Comparison of ENCODE assay signal across 11 cellular contexts in the genomic region with DNA sequence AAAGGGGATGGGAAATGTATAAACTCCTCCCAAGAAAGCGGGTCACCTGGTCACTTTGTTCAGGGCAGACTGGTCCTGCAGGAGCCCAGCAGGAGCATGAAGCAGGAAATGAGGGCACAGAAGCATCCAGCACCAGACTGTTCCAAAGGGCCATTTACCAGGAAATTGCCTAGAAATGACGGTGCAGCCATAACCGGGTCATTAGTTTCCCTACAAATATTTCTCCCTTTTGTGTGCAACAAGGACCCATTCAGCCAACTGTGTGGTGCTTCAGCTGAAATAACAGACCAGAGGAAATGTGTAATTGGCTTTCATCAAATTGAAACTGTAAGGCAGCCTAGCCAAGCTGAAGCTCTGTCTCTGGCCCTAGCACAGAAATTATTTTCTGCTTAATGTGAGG. TPM values are rescaled to one million over a fixed set of nuclear protein-coding genes. Genes with fewer than 3 reads are reported as not detected.
DNase-seq lines count a peak whose midpoint lies in the region; ATAC-seq and TF ChIP-seq lines count a peak whose summit lies in the region.
"Had no signal": no experiment of that assay in that cellular context is flagged by ENCODE, and none has a peak within 500 bp of the region (broad histone marks: within the 10 kb centered on the region; RNA-seq: fewer than 3 reads in every experiment).

No MANE protein-coding gene starts in this region.

- TF ChIP-seq RAD21 in HCT116 (IDR thresholded peaks at IDR 0.05; ENCODE audit: low read depth), result no peak

- CTCF ChIA-PET in A673 (lab: Charles Lee), result no interaction called here
- CTCF ChIA-PET in HCT116 (lab: Charles Lee), result interaction anchor here (1.7 to 2.0 kb wide), 2 partner anchors 19 to 90 kb away, joined by 4 to 6 read pairs; no protein-coding TSS in a partner anchor
- CTCF ChIA-PET in mammary epithelial cell (lab: Charles Lee; ENCODE audit: low non-redundant PET), result no interaction called here
- CTCF ChIA-PET in activated naive CD4-positive, alpha-beta T cell treated with anti-CD3 and anti-CD28 coated beads, Interleukin-2, amount 10 ng/mL, durations not matched to agents 7 days and 5 days (lab: Charles Lee), result interaction anchor here (4.8 kb wide), 1 partner anchor 77 kb away, joined by 78 read pairs; no protein-coding TSS in a partner anchor

- ATAC-seq in HCT116 (no peak), lung (ENCODE audit: insufficient read depth, low FRiP score) (no peak), HG02870 (IDR thresholded peaks at IDR 0.05; ENCODE audit: unreplicated experiment) (no peak)

- no peaks in the 10 kb centered on the region for H3K9me3 Mint-ChIP-seq in activated naive CD4-positive, alpha-beta T cell treated with anti-CD3 and anti-CD28 coated beads, Interleukin-2, amount 10 ng/mL, durations not matched to agents 7 days and 5 days
- H3K9me3 Mint-ChIP-seq: dendritic cell treated with granulocyte-macrophage colony-stimulating factor and Interleukin-4, amounts not matched to agents 40 ng/mL and 50 ng/mL, for 4 days; mesothelial cell of epicardium had no signal

- DNase-seq in A673 (ENCODE audit: low spot score) (peak; percentile 43), HCT116 (ENCODE audit: low read depth, low spot score) (no peak), mammary epithelial cell (peak; percentile 38), lung (ENCODE audit: low spot score) (peak; percentile 22), NCI-H1048 (lab: John Stamatoyannopoulos, UW) (no peak)
- no peak for DNase-seq in activated naive CD4-positive, alpha-beta T cell treated with anti-CD3 and anti-CD28 coated beads, Interleukin-2, amount 10 ng/mL, durations not matched to agents 7 days and 5 days
- no peak for DNase-seq in stimulated activated CD4-positive, alpha-beta T cell treated with anti-CD3 and anti-CD28 coated beads, Interleukin-2, amount 100 ng/mL, for 24 hours

- dilution Hi-C loops in mammary epithelial cell (cut with HindIII; ENCODE audit: low sequenced_read_pairs), result loop anchor here (10.0 kb wide), 1 partner anchor 226 kb away; a partner anchor contains a TSS

- H4K20me1 ChIP-seq in HCT116 (ENCODE audit: insufficient read depth) (no peaks in the 10 kb centered on the region), mammary epithelial cell (ENCODE audit: insufficient read depth, low read length) (no peaks in the 10 kb centered on the region)
- H4K20me1 ChIP-seq: BLaER1 treated with 17β-estradiol and CSF1 and Interleukin-3, amounts not matched to agents 10 nM and 100 nM had no signal

- RAD21 ChIA-PET in HCT116 (lab: Charles Lee; ENCODE audit: low non-redundant PET in 1 of 2, low total read pairs in 2 of 2, uncharacterized antibody in 2 of 2, unreplicated experiment in 2 of 2), result no interaction called here

- intact Hi-C loops in A673 (cut with micrococcal nuclease; ENCODE audit: unreplicated experiment) (no loop called here), HCT116 (cut with micrococcal nuclease) (no loop called here), mammary epithelial cell (cut with micrococcal nuclease) (no loop called here)

- POLR2A ChIA-PET in A673 (lab: Charles Lee; ENCODE audit: low non-redundant PET), result interaction anchor here (0.6 kb wide), 1 partner anchor 323 kb away, joined by 4 read pairs; no protein-coding TSS in a partner anchor
- POLR2A ChIA-PET in HCT116 (lab: Charles Lee), result no interaction called here

- no peaks in the 10 kb centered on the region for H3K9me2 ChIP-seq in HCT116 (ENCODE audit: insufficient read depth)

- H3K79me2 ChIP-seq in HCT116 (ENCODE audit: insufficient read depth, low read length) (no peaks in the 10 kb centered on the region), mammary epithelial cell (ENCODE audit: insufficient read depth, low read length) (no peaks in the 10 kb centered on the region)

- no peak overlapping the region for H3K4me3 Mint-ChIP-seq in activated naive CD4-positive, alpha-beta T cell treated with anti-CD3 and anti-CD28 coated beads, Interleukin-2, amount 10 ng/mL, durations not matched to agents 7 days and 5 days
- H3K4me3 Mint-ChIP-seq: dendritic cell treated with granulocyte-macrophage colony-stimulating factor and Interleukin-4, amounts not matched to agents 40 ng/mL and 50 ng/mL, for 4 days; mesothelial cell of epicardium had no signal

- H3K9me3 ChIP-seq in A673 (ENCODE audit: low read depth, low read length, poor library complexity, severe bottlenecking) (no peaks in the 10 kb centered on the region), HCT116 (ENCODE audit: control insufficient read depth in 1 of 2, insufficient read depth in 1 of 2, low read depth in 1 of 2, low read length in 2 of 2) (no peaks in the 10 kb centered on the region), mammary epithelial cell (replicated peaks; ENCODE audit: insufficient read depth, low read length) (no peaks in the 10 kb centered on the region), lung (ENCODE audit: control insufficient read depth in 2 of 2, insufficient read depth in 1 of 2, low read length in 1 of 2) (no peaks in the 10 kb centered on the region)
- H3K9me3 ChIP-seq: BLaER1 treated with 17β-estradiol and CSF1 and Interleukin-3, amounts not matched to agents 10 nM and 100 nM had no signal

- peak overlapping the region; percentile 42 for H3K27ac ChIP-seq in A673 (ENCODE audit: low read depth, low read length, poor library complexity, severe bottlenecking)
- H3K27ac ChIP-seq in HCT116 (ENCODE audit: low read depth, low read length), result no peak overlapping the region
- no peak overlapping the region for H3K27ac ChIP-seq in mammary epithelial cell (ENCODE audit: insufficient read depth, low read depth, low read length)
- H3K27ac ChIP-seq in lung (ENCODE audit: low read depth in 1 of 2, low read length in 1 of 2), result no peak overlapping the region
- H3K27ac ChIP-seq: BLaER1 treated with 17β-estradiol and CSF1 and Interleukin-3, amounts not matched to agents 10 nM and 100 nM had no signal

- H3K4me2 ChIP-seq in HCT116 (ENCODE audit: low read length) (no peak overlapping the region), mammary epithelial cell (ENCODE audit: insufficient read depth, low read depth, low read length) (no peak overlapping the region)

- in situ Hi-C loops in mammary epithelial cell (cut with MboI; ENCODE audit: low sequenced_read_pairs in 2 of 2), result no loop called here

- H3K36me3 ChIP-seq in A673 (ENCODE audit: insufficient read depth, low read length, poor library complexity, severe bottlenecking) (no peaks in the 10 kb centered on the region), HCT116 (ENCODE audit: control insufficient read depth in 1 of 2, insufficient read depth in 2 of 2, low read length in 2 of 2) (no peaks in the 10 kb centered on the region), mammary epithelial cell (ENCODE audit: insufficient read depth, low read length) (no peaks in the 10 kb centered on the region), lung (ENCODE audit: control insufficient read depth in 2 of 2, insufficient read depth in 2 of 2, low read length in 2 of 2) (no peaks in the 10 kb centered on the region)
- H3K36me3 ChIP-seq: BLaER1 treated with 17β-estradiol and CSF1 and Interleukin-3, amounts not matched to agents 10 nM and 100 nM had no signal

- BruUV-seq in A673 (replicated peaks; lab: Mats Ljungman, UMichigan) (no TSS peak), HCT116 (replicated peaks; lab: Mats Ljungman, UMichigan) (no TSS peak), mammary epithelial cell (replicated peaks; lab: Mats Ljungman, UMichigan) (no TSS peak)

- no peak overlapping the region for H3K27ac Mint-ChIP-seq in activated naive CD4-positive, alpha-beta T cell treated with anti-CD3 and anti-CD28 coated beads, Interleukin-2, amount 10 ng/mL, durations not matched to agents 7 days and 5 days
- H3K27ac Mint-ChIP-seq: dendritic cell treated with granulocyte-macrophage colony-stimulating factor and Interleukin-4, amounts not matched to agents 40 ng/mL and 50 ng/mL, for 4 days; mesothelial cell of epicardium had no signal

- peak overlapping the region; percentile 39 for H2AFZ ChIP-seq in HCT116 (ENCODE audit: low read depth, low read length, poor library complexity, severe bottlenecking)
- peak overlapping the region; percentile 69 for H2AFZ ChIP-seq in mammary epithelial cell (ENCODE audit: low read depth, low read length)

- H3K9ac ChIP-seq in HCT116 (ENCODE audit: low read length) (no peak overlapping the region), mammary epithelial cell (ENCODE audit: insufficient read depth, low read length) (no peak overlapping the region)
- H3K9ac ChIP-seq: BLaER1 treated with 17β-estradiol and CSF1 and Interleukin-3, amounts not matched to agents 10 nM and 100 nM had no signal

- peaks cover 6% of the 10 kb centered on the region for H3K4me1 ChIP-seq in A673 (ENCODE audit: insufficient read depth, low read length, poor library complexity, severe bottlenecking)
- H3K4me1 ChIP-seq in HCT116 (ENCODE audit: control insufficient read depth in 1 of 2, insufficient read depth in 2 of 2, low read length in 2 of 2), result peaks cover 6 to 25% of the 10 kb centered on the region in 2 experiments; a peak in 3 of 4 replicates
- H3K4me1 ChIP-seq in mammary epithelial cell (ENCODE audit: insufficient read depth, low read length), result peaks cover 17% of the 10 kb centered on the region
- H3K4me1 ChIP-seq in lung (ENCODE audit: control insufficient read depth in 2 of 2, insufficient read depth in 2 of 2, low read length in 2 of 2), result peaks cover 2 to 3% of the 10 kb centered on the region in 2 donors

- H3K27me3 ChIP-seq in A673 (replicated peaks; ENCODE audit: insufficient read depth, low read depth, low read length, poor library complexity) (no peaks in the 10 kb centered on the region), HCT116 (ENCODE audit: insufficient read depth, low read length) (peaks cover 6% of the 10 kb centered on the region; the same call in 1 of the 2 replicates), mammary epithelial cell (ENCODE audit: insufficient read depth, low read length) (no peaks in the 10 kb centered on the region), lung (ENCODE audit: control insufficient read depth, insufficient read depth) (no peaks in the 10 kb centered on the region)
- H3K27me3 ChIP-seq: BLaER1 treated with 17β-estradiol and CSF1 and Interleukin-3, amounts not matched to agents 10 nM and 100 nM had no signal

- H3K4me3 ChIP-seq in A673 (ENCODE audit: low read depth, low read length, poor library complexity, severe bottlenecking), result no peak overlapping the region
- H3K4me3 ChIP-seq in HCT116 (replicated peaks in 1 of 2; ENCODE audit: low read depth in 1 of 2, low read length in 2 of 2), result no peak overlapping the region
- no peak overlapping the region for H3K4me3 ChIP-seq in mammary epithelial cell (replicated peaks in 1 of 3; ENCODE audit: insufficient read depth in 1 of 3, low read depth in 2 of 3, low read length in 3 of 3)
- no peak overlapping the region for H3K4me3 ChIP-seq in lung
- H3K4me3 ChIP-seq: BLaER1 treated with 17β-estradiol and CSF1 and Interleukin-3, amounts not matched to agents 10 nM and 100 nM had no signal

- WGBS in mammary epithelial cell (ENCODE audit: low coverage, missing lambda C conversion rate), result 36% methylated on average over 3 of the region's 3 CpGs
- 33 to 61% methylated on average over 3 of the region's 3 CpGs for WGBS in lung, 2 donors

- peaks cover 8% of the 10 kb centered on the region for H3K4me1 Mint-ChIP-seq in activated naive CD4-positive, alpha-beta T cell treated with anti-CD3 and anti-CD28 coated beads, Interleukin-2, amount 10 ng/mL, durations not matched to agents 7 days and 5 days

- no peak for TF ChIP-seq POLR2A in HCT116 (IDR thresholded peaks at IDR 0.05; ENCODE audit: borderline replicate concordance, extremely low read depth, insufficient read depth, insufficient read length)

- peaks cover 51% of the 10 kb centered on the region for H3K27me3 Mint-ChIP-seq in activated naive CD4-positive, alpha-beta T cell treated with anti-CD3 and anti-CD28 coated beads, Interleukin-2, amount 10 ng/mL, durations not matched to agents 7 days and 5 days

- TF ChIP-seq CTCF in A673 (conservative IDR thresholded peaks at IDR 0.05; ENCODE audit: low read depth, low read length) (no peak), HCT116 (IDR thresholded peaks at IDR 0.05 in 2 of 3, conservative IDR thresholded peaks at IDR 0.05 in 1 of 3; ENCODE audit: borderline replicate concordance in 1 of 3, insufficient read depth in 1 of 3, low read depth in 2 of 3, low read length in 2 of 3) (no peak), mammary epithelial cell (conservative IDR thresholded peaks at IDR 0.05 in 1 of 2, IDR thresholded peaks at IDR 0.05 in 1 of 2; ENCODE audit: extremely low read depth in 1 of 2, insufficient read depth in 1 of 2, low read depth in 1 of 2, low read length in 2 of 2) (no peak), lung (IDR thresholded peaks at IDR 0.05; ENCODE audit: control extremely low read depth, extremely low read depth) (no peak)

- H3K36me3 Mint-ChIP-seq in activated naive CD4-positive, alpha-beta T cell treated with anti-CD3 and anti-CD28 coated beads, Interleukin-2, amount 10 ng/mL, durations not matched to agents 7 days and 5 days, result no peaks in the 10 kb centered on the region
- H3K36me3 Mint-ChIP-seq: mesothelial cell of epicardium had no signal

RNA-seq across cellular contexts. Expression of a gene that starts 7.6 kb away (rescaled TPM):
- total RNA-seq in A673 (2021) (28.1 and 32.7 TPM in 2 replicates), HCT116 (2021; ENCODE audit: unreplicated experiment) (18.0 TPM), mammary epithelial cell (10 to 100 TPM; 19.3 to 45.5 TPM), lung (10 to 100 TPM; 23.8 to 38.5 TPM)
- 4.8 and 5.4 TPM in 2 replicates for polyA plus RNA-seq in HCT116 (2012)
- polyA plus RNA-seq in mammary epithelial cell (9.0 TPM), lung (10 to 100 TPM in 1 of 2 donors, 1 to 10 TPM in 1; 9.0 to 10.1 TPM)
- 10.5 TPM for polyA minus RNA-seq in mammary epithelial cell

Comparison
In these comparisons a context has a peak if more than half of its experiments do, and no peak if none do; other contexts are left out.
1. DNase-seq: peak in A673 (single experiment), mammary epithelial cell (single experiment) and lung (single experiment); none in HCT116 (single experiment), activated naive CD4-positive, alpha-beta T cell treated with anti-CD3 and anti-CD28 coated beads, Interleukin-2, amount 10 ng/mL, durations not matched to agents 7 days and 5 days (single experiment), NCI-H1048 (single experiment) and stimulated activated CD4-positive, alpha-beta T cell treated with anti-CD3 and anti-CD28 coated beads, Interleukin-2, amount 100 ng/mL, for 24 hours (0 of 2).
2. CTCF ChIA-PET loops: an anchor here in HCT116 (1.7 to 2.0 kb wide) and activated naive CD4-positive, alpha-beta T cell treated with anti-CD3 and anti-CD28 coated beads, Interleukin-2, amount 10 ng/mL, durations not matched to agents 7 days and 5 days (4.8 kb wide); none called in A673 and mammary epithelial cell.